In genomic region chr17:58693751-58694150, GRCh38 we compare ENCODE assay signal across 1 cellular context.
TF ChIP-seq lines count a peak whose summit lies in the region.

No MANE protein-coding gene starts in this region.

TF ChIP-seq in HCT116, 20 proteins besides CTCF, POLR2A, EP300 and RAD21:
- TF ChIP-seq ZBTB33 (IDR thresholded peaks at IDR 0.05; ENCODE audit: extremely low read depth, insufficient replicate concordance, low read length), result no peak
- no peak for TF ChIP-seq JUND (IDR thresholded peaks at IDR 0.05)
- no peak for TF ChIP-seq ATF3 (IDR thresholded peaks at IDR 0.05)
- TF ChIP-seq ZNF274 (IDR thresholded peaks at IDR 0.05; ENCODE audit: low read depth, low read length), result no peak
- no peak for TF ChIP-seq YY1 (IDR thresholded peaks at IDR 0.05; ENCODE audit: extremely low read depth, insufficient replicate concordance, low read depth, low read length)
- TF ChIP-seq SIN3A (IDR thresholded peaks at IDR 0.05; ENCODE audit: low read depth), result no peak
- TF ChIP-seq, protein P1, sequence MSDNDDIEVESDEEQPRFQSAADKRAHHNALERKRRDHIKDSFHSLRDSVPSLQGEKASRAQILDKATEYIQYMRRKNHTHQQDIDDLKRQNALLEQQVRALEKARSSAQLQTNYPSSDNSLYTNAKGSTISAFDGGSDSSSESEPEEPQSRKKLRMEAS (IDR thresholded peaks at IDR 0.05), result no peak
- TF ChIP-seq ZFX (IDR thresholded peaks at IDR 0.05), result no peak
- TF ChIP-seq EZH2phosphoT487 (IDR thresholded peaks at IDR 0.05; ENCODE audit: borderline replicate concordance), result no peak
- no peak for TF ChIP-seq EZH2 (IDR thresholded peaks at IDR 0.05)
- no peak for TF ChIP-seq REST (IDR thresholded peaks at IDR 0.05; ENCODE audit: low read depth)
- TF ChIP-seq CBX3 (IDR thresholded peaks at IDR 0.05; ENCODE audit: low read depth), result no peak
- no peak for TF ChIP-seq CEBPB (IDR thresholded peaks at IDR 0.05; ENCODE audit: low read depth)
- no peak for TF ChIP-seq EGR1 (IDR thresholded peaks at IDR 0.05; ENCODE audit: low read depth)
